ENCODE assay signal across 9 cellular contexts in genomic region chr1:229199892-229200291, GRCh38.
DNase-seq lines count a peak whose midpoint lies in the region; ATAC-seq and TF ChIP-seq lines count a peak whose summit lies in the region.
"Had no signal": no experiment of that assay in that cellular context is flagged by ENCODE, and none has a peak within 500 bp of the region (broad histone marks: within the 10 kb centered on the region; RNA-seq: fewer than 3 reads in every experiment).

No MANE protein-coding gene starts in this region.

- no peak overlapping the region for H3K4me3 Mint-ChIP-seq in osteocyte (ENCODE audit: unreplicated experiment)

- no peak for TF ChIP-seq CTCF in right atrium auricular region (IDR thresholded peaks at IDR 0.05)
- TF ChIP-seq CTCF in osteocyte (IDR thresholded peaks at IDR 0.05), result no peak

- H3K9ac ChIP-seq in NT2/D1 (ENCODE audit: insufficient read length, low read depth) (peak overlapping the region; percentile 46), iPS-20b (ENCODE audit: low read depth, low read length) (peak overlapping the region; percentile 46; the same call in 1 of the 2 replicates)

- ATAC-seq in Right ventricle myocardium inferior, result no peak
- ATAC-seq in HG03469 (IDR thresholded peaks at IDR 0.05; ENCODE audit: unreplicated experiment), result no peak

- H3K27me3 Mint-ChIP-seq in osteocyte (ENCODE audit: unreplicated experiment), result peaks cover 27% of the 10 kb centered on the region

- H3K36me3 Mint-ChIP-seq in osteocyte (ENCODE audit: unreplicated experiment), result no peaks in the 10 kb centered on the region

- DNase-seq in Right ventricle myocardium inferior (ENCODE audit: missing footprints), result peak; percentile 71
- DNase-seq in right atrium auricular region (ENCODE audit: low spot score), result no peak
- DNase-seq in NT2/D1 (ENCODE audit: low read depth, low spot score), result no peak
- DNase-seq in osteocyte (ENCODE audit: extremely low spot score, unreplicated experiment), result no peak
- DNase-seq in caudate nucleus (lab: John Stamatoyannopoulos, UW), result no peak
- DNase-seq in ecto neural progenitor cell (ENCODE audit: low spot score), result no peak
- DNase-seq: NCI-H82 had no signal

- no peaks in the 10 kb centered on the region for H3K9me3 Mint-ChIP-seq in osteocyte (ENCODE audit: unreplicated experiment)

- H3K36me3 ChIP-seq in right atrium auricular region (no peaks in the 10 kb centered on the region), NT2/D1 (ENCODE audit: insufficient read depth, insufficient read length, low read length) (no peaks in the 10 kb centered on the region), iPS-20b (ENCODE audit: insufficient read depth, low read depth, low read length) (no peaks in the 10 kb centered on the region)

- no peak overlapping the region for H3K27ac Mint-ChIP-seq in osteocyte (ENCODE audit: unreplicated experiment)

- H3K9me3 ChIP-seq in right atrium auricular region (no peaks in the 10 kb centered on the region), NT2/D1 (ENCODE audit: insufficient read depth, low read length) (no peaks in the 10 kb centered on the region), iPS-20b (ENCODE audit: insufficient read depth, low read depth, low read length) (no peaks in the 10 kb centered on the region)

- H3K27ac ChIP-seq in right atrium auricular region, result no peak overlapping the region
- H3K27ac ChIP-seq in iPS-20b (ENCODE audit: low read length), result no peak overlapping the region
- no peak overlapping the region for H3K27ac ChIP-seq in caudate nucleus (ENCODE audit: low read depth, low read length)

- H3K4me1 ChIP-seq in right atrium auricular region (peaks cover 0 to 7% of the 10 kb centered on the region in 2 donors), NT2/D1 (ENCODE audit: insufficient read depth, insufficient read length) (peaks cover 3% of the 10 kb centered on the region), iPS-20b (ENCODE audit: insufficient read depth, low read length) (peaks cover 23% of the 10 kb centered on the region)

- H3K27me3 ChIP-seq in right atrium auricular region, result no peaks in the 10 kb centered on the region
- no peaks in the 10 kb centered on the region for H3K27me3 ChIP-seq in NT2/D1 (ENCODE audit: insufficient read depth, insufficient read length)
- no peaks in the 10 kb centered on the region for H3K27me3 ChIP-seq in iPS-20b (ENCODE audit: insufficient read depth, low read length)

- peaks cover 12% of the 10 kb centered on the region for H3K4me1 Mint-ChIP-seq in osteocyte (ENCODE audit: unreplicated experiment)

- H3K4me3 ChIP-seq in right atrium auricular region (no peak overlapping the region), NT2/D1 (ENCODE audit: insufficient read length, low read depth) (no peak overlapping the region), iPS-20b (ENCODE audit: low read length) (no peak overlapping the region)

- intact Hi-C loops in Right ventricle myocardium inferior (cut with DNase I), result no loop called here
